ENCODE assay signal across 24 cellular contexts in the genomic region with DNA sequence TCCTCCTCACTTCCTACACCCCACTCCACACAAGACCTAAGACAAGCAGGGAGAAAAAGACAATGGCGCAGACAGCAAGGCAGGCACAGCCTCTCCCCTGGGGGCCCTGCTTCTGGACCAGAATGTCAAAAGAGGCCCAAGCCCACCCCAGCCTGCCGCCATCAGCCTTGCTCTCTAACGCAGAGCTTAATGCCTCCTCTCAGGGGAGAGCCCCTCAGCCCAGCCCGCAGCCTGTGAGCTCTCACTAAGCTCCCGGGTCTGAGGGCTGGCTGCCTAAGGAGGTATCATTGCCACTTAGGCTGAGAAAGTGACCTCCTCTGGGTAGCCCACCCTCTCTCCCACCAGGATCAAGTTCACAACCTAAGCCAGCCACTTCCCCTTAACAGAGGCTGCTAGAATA. TPM values are rescaled to one million over a fixed set of nuclear protein-coding genes. Genes with fewer than 3 reads are reported as not detected.
"Had no signal": no experiment of that assay in that cellular context is flagged by ENCODE, and none has a peak within 500 bp of the region (broad histone marks: within the 10 kb centered on the region; RNA-seq: fewer than 3 reads in every experiment).

No MANE protein-coding gene starts in this region.

- H3K9me3 Mint-ChIP-seq: activated CD8-positive, alpha-beta T cell treated with anti-CD3 and anti-CD28 coated beads for 36 hours; activated naive CD8-positive, alpha-beta T cell treated with anti-CD3 and anti-CD28 coated beads, Interleukin-2, amount 10 ng/mL, durations not matched to agents 7 days and 5 days; activated T-cell treated with anti-CD3 and anti-CD28 coated beads, Interleukin-2, amount 50 U/mL, for 72 hours; activated T-helper 2 cell treated with anti-CD3 and anti-CD28 coated beads, Interferon-gamma antibody, Interleukin-2, Interleukin-4, amounts not matched to agents 10 μg/mL and 5 μg/mL and 100 μg/mL, durations not matched to agents 14 hours and 24 hours and 36 hours; T-helper 1 cell treated with Interleukin-12 subunit alpha and Interleukin-12 subunit beta and Interleukin-4 antibody, amounts not matched to agents 30 μg/mL and 1 μg/mL, for 36 hours had no signal

- H3K4me3 Mint-ChIP-seq: activated CD4-positive, alpha-beta T cell treated with anti-CD3 and anti-CD28 coated beads for 36 hours; activated CD8-positive, alpha-beta T cell treated with anti-CD3 and anti-CD28 coated beads for 36 hours; activated naive CD8-positive, alpha-beta T cell treated with anti-CD3 and anti-CD28 coated beads, Interleukin-2, amount 10 ng/mL, durations not matched to agents 7 days and 5 days; activated T-cell treated with anti-CD3 and anti-CD28 coated beads, Interleukin-2, amount 50 U/mL, for 72 hours; T-helper 1 cell treated with Interleukin-12 subunit alpha and Interleukin-12 subunit beta and Interleukin-4 antibody, amounts not matched to agents 30 μg/mL and 1 μg/mL, for 36 hours had no signal

- H3K4me3 ChIP-seq: adrenal gland, K562, Peyer's patch, SJSA1 had no signal

- H3K27me3 ChIP-seq: Peyer's patch had no signal

- H3K4me1 Mint-ChIP-seq: activated CD4-positive, alpha-beta T cell treated with anti-CD3 and anti-CD28 coated beads for 36 hours; activated naive CD8-positive, alpha-beta T cell treated with anti-CD3 and anti-CD28 coated beads, Interleukin-2, amount 10 ng/mL, durations not matched to agents 7 days and 5 days had no signal

- H3K36me3 Mint-ChIP-seq: activated naive CD8-positive, alpha-beta T cell treated with anti-CD3 and anti-CD28 coated beads, Interleukin-2, amount 10 ng/mL, durations not matched to agents 7 days and 5 days had no signal

- H3K36me3 ChIP-seq: adrenal gland, Peyer's patch, SJSA1 had no signal

- H3K27ac Mint-ChIP-seq: activated CD4-positive, alpha-beta T cell treated with anti-CD3 and anti-CD28 coated beads for 36 hours; activated CD8-positive, alpha-beta T cell treated with anti-CD3 and anti-CD28 coated beads for 36 hours; activated naive CD8-positive, alpha-beta T cell treated with anti-CD3 and anti-CD28 coated beads, Interleukin-2, amount 10 ng/mL, durations not matched to agents 7 days and 5 days; activated T-cell treated with anti-CD3 and anti-CD28 coated beads, Interleukin-2, amount 50 U/mL, for 72 hours; activated T-helper 2 cell treated with anti-CD3 and anti-CD28 coated beads, Interferon-gamma antibody, Interleukin-2, Interleukin-4, amounts not matched to agents 10 μg/mL and 5 μg/mL and 100 μg/mL, durations not matched to agents 14 hours and 24 hours and 36 hours; T-helper 1 cell treated with Interleukin-12 subunit alpha and Interleukin-12 subunit beta and Interleukin-4 antibody, amounts not matched to agents 30 μg/mL and 1 μg/mL, for 36 hours had no signal

- H3K4me1 ChIP-seq: adrenal gland, Peyer's patch, SJSA1 had no signal

- H3K9me3 ChIP-seq: adrenal gland, Peyer's patch, SJSA1 had no signal

- DNase-seq: activated CD4-positive, alpha-beta T cell treated with anti-CD3 and anti-CD28 coated beads for 36 hours; activated CD4-positive, alpha-beta T cell treated with anti-CD3 and anti-CD28 coated beads, Interleukin-2, amount 50 U/mL, for 1 hour; activated CD8-positive, alpha-beta memory T cell treated with anti-CD3 and anti-CD28 coated beads, Interleukin-2, amount 50 U/mL, for 4 hours; activated CD8-positive, alpha-beta T cell treated with anti-CD3 and anti-CD28 coated beads for 36 hours; activated naive CD4-positive, alpha-beta T cell treated with anti-CD3 and anti-CD28 coated beads, Interleukin-2, amount 50 U/mL, for 16 hours; activated naive CD8-positive, alpha-beta T cell treated with anti-CD3 and anti-CD28 coated beads, Interleukin-2, amount 10 ng/mL, durations not matched to agents 7 days and 5 days; activated T-cell treated with anti-CD3 and anti-CD28 coated beads, Interleukin-2, amount 50 U/mL, for 72 hours; adrenal gland; anterior cingulate cortex; cerebellar nuclear complex; Kasumi-1; NCI-H146; NCI-H187 treated with DMSO at 0.1 percent for 48 hours; NCI-H2081 treated with DMSO at 0.1 percent for 48 hours; NCI-H2171 treated with DMSO at 0.1 percent for 48 hours; NCI-H226; NCI-H526; Peyer's patch; SHP77; SW 1271 had no signal

- H3K27ac ChIP-seq: adrenal gland, Peyer's patch, SJSA1 had no signal

RNA-seq across cellular contexts. Expression of gene SLIT1, which starts 16.7 kb away (rescaled TPM):
- total RNA-seq: SJSA1 had no signal
